17 cellular contexts compared by ENCODE assay signal in the genomic region with DNA sequence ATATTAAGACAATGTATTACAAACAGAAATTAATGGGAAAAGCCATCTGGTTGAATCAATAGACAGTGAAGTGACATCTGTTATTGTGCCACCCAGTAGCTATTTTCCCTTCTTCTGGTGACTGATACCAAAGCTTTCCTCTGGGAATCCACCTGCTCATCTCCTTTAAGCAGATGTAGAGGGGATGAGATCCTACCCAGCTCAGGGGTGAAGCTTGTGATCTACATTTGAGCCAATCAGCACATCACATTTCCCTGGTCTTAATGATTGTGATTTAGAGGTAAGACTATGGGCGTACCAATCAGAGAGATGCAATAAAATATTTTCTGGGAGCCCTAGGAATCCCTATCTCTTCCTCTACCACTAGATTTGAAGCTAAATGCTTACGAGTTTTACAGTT.
DNase-seq lines count a peak whose midpoint lies in the region; TF ChIP-seq lines count a peak whose summit lies in the region.
"Had no signal": no experiment of that assay in that cellular context is flagged by ENCODE, and none has a peak within 500 bp of the region (broad histone marks: within the 10 kb centered on the region; RNA-seq: fewer than 3 reads in every experiment).

No MANE protein-coding gene starts in this region.

- in situ Hi-C loops in G401 (cut with HindIII; ENCODE audit: low sequenced_read_pairs): no loop called here

- H3K36me3 ChIP-seq in WERI-Rb-1: no peaks in the 10 kb centered on the region
- H3K36me3 ChIP-seq: BLaER1 had no signal

- H3K27ac ChIP-seq in WERI-Rb-1: no peak overlapping the region
- H3K27ac ChIP-seq: 22Rv1, A549, BLaER1 had no signal

- DNase-seq in NCI-H748 (lab: John Stamatoyannopoulos, UW; ENCODE audit: unreplicated experiment) (peak; percentile 49), NCI-H748 treated with DMSO at 0.1 percent for 48 hours (lab: John Stamatoyannopoulos, UW) (no peak), NCI-H524 (lab: John Stamatoyannopoulos, UW) (peak; percentile 94 to 99), WERI-Rb-1 (peak; percentile 14), pons (ENCODE audit: low spot score) (peak; percentile 1), G401 (ENCODE audit: low spot score) (no peak), NCI-H1436 treated with DMSO at 0.1 percent for 48 hours (lab: John Stamatoyannopoulos, UW) (no peak), head of caudate nucleus (no peak)
- DNase-seq: AML-193; CD4-positive, alpha-beta memory T cell; DMS 273 treated with DMSO at 0.1 percent for 48 hours; GDM1; GOT3; H9 had no signal

- intact Hi-C loops in head of caudate nucleus (cut with DNase I): no loop called here

- H3K27me3 ChIP-seq in WERI-Rb-1 (ENCODE audit: insufficient read depth, low read depth, severe bottlenecking): no peaks in the 10 kb centered on the region
- H3K27me3 ChIP-seq: BLaER1 had no signal

- no peak overlapping the region for H3K4me3 ChIP-seq in WERI-Rb-1 (ENCODE audit: low read depth, low read length)
- H3K4me3 ChIP-seq: A549, BLaER1 had no signal

- H3K9me3 ChIP-seq in WERI-Rb-1 (ENCODE audit: severe bottlenecking): no peaks in the 10 kb centered on the region
- H3K9me3 ChIP-seq: A549, BLaER1 had no signal

- TF ChIP-seq CTCF in WERI-Rb-1 (IDR thresholded peaks at IDR 0.05; ENCODE audit: low read depth, low read length): no peak

Comparison
In these comparisons a context has a peak if more than half of its experiments do, and no peak if none do; other contexts are left out.
1. DNase-seq: peak in NCI-H748 (single experiment), NCI-H524 (2 of 2), WERI-Rb-1 (single experiment) and pons (single experiment); none in NCI-H748 treated with DMSO at 0.1 percent for 48 hours (single experiment), G401 (single experiment), NCI-H1436 treated with DMSO at 0.1 percent for 48 hours (single experiment) and head of caudate nucleus (0 of 42).